ENCODE assay signal across 16 cellular contexts in the genomic region with DNA sequence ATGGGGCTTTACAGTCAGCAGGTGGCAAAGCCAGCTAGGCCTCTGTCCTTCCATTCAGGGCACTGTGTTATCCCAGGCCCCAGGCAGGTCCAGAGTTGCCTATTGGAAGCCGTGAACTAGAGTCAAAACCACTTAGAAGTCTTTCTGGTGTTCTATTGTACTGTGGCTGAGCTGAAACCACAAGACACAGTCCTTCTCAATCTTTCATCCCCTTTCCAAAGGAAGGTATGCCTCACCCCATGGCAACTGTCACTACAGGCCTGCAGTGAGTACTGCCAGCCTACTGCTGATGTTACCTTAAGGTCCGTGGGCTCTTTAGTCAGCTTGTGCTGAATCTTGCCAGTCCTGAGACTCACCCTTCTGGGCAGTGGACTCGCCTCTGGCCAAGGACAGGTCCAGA.
"Had no signal": no experiment of that assay in that cellular context is flagged by ENCODE, and none has a peak within 500 bp of the region (broad histone marks: within the 10 kb centered on the region; RNA-seq: fewer than 3 reads in every experiment).

No MANE protein-coding gene starts in this region.

- H3K27ac Mint-ChIP-seq: activated naive CD8-positive, alpha-beta T cell; memory B cell; naive thymus-derived CD4-positive, alpha-beta T cell had no signal

- H3K4me2 ChIP-seq: smooth muscle cell had no signal

- H3K4me1 Mint-ChIP-seq: memory B cell; naive thymus-derived CD4-positive, alpha-beta T cell had no signal

- H3K27me3 Mint-ChIP-seq: memory B cell; naive thymus-derived CD4-positive, alpha-beta T cell had no signal

- H3K4me1 ChIP-seq: right lobe of liver had no signal

- H3K36me3 ChIP-seq: pancreas, right lobe of liver, WERI-Rb-1 had no signal

- H3K4me3 ChIP-seq: mucosa of descending colon, pancreas, right lobe of liver, smooth muscle cell had no signal

- H3K4me3 Mint-ChIP-seq: activated naive CD8-positive, alpha-beta T cell; memory B cell; naive thymus-derived CD4-positive, alpha-beta T cell had no signal

- H3K27me3 ChIP-seq: pancreas, right lobe of liver had no signal

- ATAC-seq: left ventricle myocardium superior; mucosa of descending colon; naive thymus-derived CD4-positive, alpha-beta T cell; pancreas; right lobe of liver had no signal

- H3K36me3 Mint-ChIP-seq: activated naive CD8-positive, alpha-beta T cell; memory B cell; naive thymus-derived CD4-positive, alpha-beta T cell had no signal

- H3K9me3 ChIP-seq: mucosa of descending colon, right lobe of liver had no signal

- DNase-seq: activated CD4-positive, alpha-beta T cell treated with anti-CD3 and anti-CD28 coated beads, Interleukin-2, amount 50 U/mL, for 4 hours; amniotic stem cell; caudate nucleus; foreskin melanocyte; left ventricle myocardium superior; mucosa of descending colon; naive thymus-derived CD4-positive, alpha-beta T cell; pancreas; right lobe of liver; stimulated activated CD4-positive, alpha-beta T cell treated with anti-CD3 and anti-CD28 coated beads, Interleukin-4, amount 100 ng/mL, for 1 hour; SW 1271; T-helper 2 cell; WERI-Rb-1 had no signal

- H3K27ac ChIP-seq: pancreas, right lobe of liver, WERI-Rb-1 had no signal
